In the genomic region with DNA sequence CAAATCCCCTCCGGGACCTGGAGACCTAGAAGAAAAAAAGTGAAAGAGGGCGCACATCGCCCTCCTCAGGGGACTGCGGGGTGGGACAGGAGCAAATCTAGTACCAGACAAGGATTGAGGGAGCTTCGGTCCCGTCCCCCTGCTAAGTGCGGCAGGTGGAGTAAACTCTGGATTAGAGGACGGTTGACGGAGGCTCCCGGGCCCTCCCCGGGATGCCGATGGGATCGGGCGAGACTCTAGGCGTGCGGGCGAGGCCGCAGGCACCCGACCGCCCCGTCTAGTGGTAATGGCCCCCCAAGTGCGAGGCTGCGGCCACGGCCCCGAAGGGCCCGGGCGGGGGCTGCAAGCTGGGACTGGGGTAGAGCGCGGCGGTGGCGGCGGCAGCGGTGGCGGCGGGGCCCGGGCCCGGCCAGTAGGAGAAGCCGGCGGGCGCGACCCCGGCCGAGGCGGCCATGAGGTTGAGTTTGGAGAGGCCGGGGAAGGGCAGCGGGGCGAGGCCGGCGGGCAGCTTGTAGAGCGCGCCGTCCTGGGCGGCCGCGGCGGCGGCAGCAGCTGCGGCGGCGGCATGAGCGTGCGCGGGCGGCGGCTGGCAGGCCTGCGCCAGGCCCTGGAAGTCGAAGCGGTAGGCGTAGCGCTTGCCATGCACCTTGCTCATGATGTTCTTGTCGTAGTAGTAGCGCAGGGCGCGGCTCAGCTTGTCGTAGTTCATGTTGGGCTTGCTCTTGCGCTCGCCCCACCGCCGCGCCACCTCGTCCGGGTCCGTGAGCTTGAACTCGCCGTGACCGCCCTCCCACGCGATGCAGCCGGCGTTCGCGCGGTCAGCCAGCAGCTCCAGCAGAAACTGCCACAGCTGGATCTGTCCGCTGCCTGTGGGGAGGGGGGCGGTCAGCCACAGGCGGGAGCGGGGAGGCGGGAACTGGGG, we compare ENCODE assay signal across 8 cellular contexts. TPM values are rescaled to one million over a fixed set of nuclear protein-coding genes. Genes with fewer than 3 reads are reported as not detected.
DNase-seq lines count a peak whose midpoint lies in the region; ATAC-seq and TF ChIP-seq lines count a peak whose summit lies in the region.

No MANE protein-coding gene starts in this region.

- DNase-seq in CD1c-positive myeloid dendritic cell (ENCODE audit: extremely low spot score) (peak; percentile 59), adipocyte (ENCODE audit: low read depth) (peak; percentile 52), lower lobe of right lung (no peak), transverse colon (peak; percentile 46), lower leg skin (ENCODE audit: low spot score in 2 of 2) (no peak), ecto neural progenitor cell (ENCODE audit: low spot score) (no peak), globus pallidus (ENCODE audit: low spot score) (no peak)

- no peak for TF ChIP-seq RAD21 in Ishikawa (IDR thresholded peaks at IDR 0.05; ENCODE audit: low read depth)

- WGBS in transverse colon (ENCODE audit: low coverage in 1 of 2), 2 donors = 0 to 5% methylated on average over 5 to 87 of the region's 98 CpGs
- WGBS in lower leg skin, 2 donors = 2 to 4% methylated on average over 30 to 56 of the region's 98 CpGs

- H3K4me3 ChIP-seq in adipocyte (ENCODE audit: low read length) (no peak overlapping the region), lower lobe of right lung (peak overlapping the region; percentile 46), transverse colon (peak overlapping the region in 2 of 4 donors; percentile 15 to 39), lower leg skin (ENCODE audit: low read depth, poor library complexity, severe bottlenecking) (no peak overlapping the region)

- H3K9me3 ChIP-seq in adipocyte (ENCODE audit: control insufficient read depth, low read length) (no peaks in the 10 kb centered on the region), lower lobe of right lung (no peaks in the 10 kb centered on the region), transverse colon (no peaks in the 10 kb centered on the region)

- ATAC-seq in lower lobe of right lung = peak; percentile 48 to 49

- intact Hi-C loops in lower lobe of right lung (cut with DNase I) = no loop called here
- intact Hi-C loops in transverse colon (cut with DNase I; ENCODE audit: low total_unique reads) = no loop called here
- intact Hi-C loops in lower leg skin (cut with DNase I; ENCODE audit: low total_unique reads) = no loop called here

- H3K4me1 ChIP-seq in adipocyte (ENCODE audit: control insufficient read depth, insufficient read depth, low read length) (peaks cover 4% of the 10 kb centered on the region), lower lobe of right lung (peaks cover 47% of the 10 kb centered on the region), transverse colon (peaks cover 19 to 51% (median 41%) of the 10 kb centered on the region in 4 donors)

- H3K27ac ChIP-seq in lower lobe of right lung = no peak overlapping the region
- no peak overlapping the region for H3K27ac ChIP-seq in transverse colon

- no peak overlapping the region for H3K9ac ChIP-seq in adipocyte (ENCODE audit: low read length)

- TF ChIP-seq EP300 in Ishikawa (IDR thresholded peaks at IDR 0.05; ENCODE audit: borderline replicate concordance) = no peak
- no peak for TF ChIP-seq EP300 in transverse colon (IDR thresholded peaks at IDR 0.05; ENCODE audit: low read depth)

- in situ Hi-C loops in transverse colon (cut with MboI; ENCODE audit: low pct_ligation_motif_present in 1 of 4, low pct_unique_long_range_greater_than_20kb in 1 of 4, low sequenced_read_pairs in 3 of 4) = no loop called here

- no peaks in the 10 kb centered on the region for H3K36me3 ChIP-seq in adipocyte (ENCODE audit: control insufficient read depth, insufficient read depth, low read length, severe bottlenecking)
- H3K36me3 ChIP-seq in lower lobe of right lung = no peaks in the 10 kb centered on the region
- no peaks in the 10 kb centered on the region for H3K36me3 ChIP-seq in transverse colon

- H3K27me3 ChIP-seq in adipocyte (replicated peaks; ENCODE audit: control insufficient read depth, insufficient read depth, low read length) (peaks cover 62% of the 10 kb centered on the region), lower lobe of right lung (ENCODE audit: low read depth) (peaks cover 93% of the 10 kb centered on the region), transverse colon (peaks cover 98% of the 10 kb centered on the region)

- TF ChIP-seq POLR2A in transverse colon (IDR thresholded peaks at IDR 0.05) = no peak
- no peak for TF ChIP-seq POLR2A in lower leg skin (IDR thresholded peaks at IDR 0.05)

- TF ChIP-seq CTCF in lower lobe of right lung (IDR thresholded peaks at IDR 0.05) (no peak), transverse colon (IDR thresholded peaks at IDR 0.05) (no peak), lower leg skin (IDR thresholded peaks at IDR 0.05) (no peak)

TF ChIP-seq in Ishikawa, 13 proteins besides CTCF, POLR2A, EP300 and RAD21:
- TF ChIP-seq TCF12 (IDR thresholded peaks at IDR 0.05; ENCODE audit: low read depth) = no peak
- peak; percentile 51; the same call in 1 of the 2 replicates for TF ChIP-seq MAX (IDR thresholded peaks at IDR 0.05)
- TF ChIP-seq ZBTB7A (IDR thresholded peaks at IDR 0.05; ENCODE audit: low read depth) = no peak

RNA-seq across cellular contexts. Expression of gene FEV, which starts 3.3 kb away (rescaled TPM):
- not detected for total RNA-seq in lower lobe of right lung
- 1 to 10 TPM in 2 of 4 donors, not detected in 2; 1.9 to 8.2 TPM for total RNA-seq in transverse colon
- total RNA-seq in lower leg skin = not detected

RNA-seq across cellular contexts. Expression of gene CRYBA2, which starts 11.6 kb away (rescaled TPM):
- total RNA-seq in lower lobe of right lung (not detected), transverse colon (1 to 10 TPM in 1 of 4 donors, not detected in 3; 5.6 TPM), lower leg skin (not detected)

RNA-seq across cellular contexts. Expression of gene CDK5R2, which starts 22.2 kb away (rescaled TPM):
- total RNA-seq in lower lobe of right lung (not detected), transverse colon (under 1 TPM in 1 of 4 donors, not detected in 3; 0.41 TPM), lower leg skin (not detected)

RNA-seq across cellular contexts. Expression of gene CFAP65, which starts 59.7 kb away (rescaled TPM):
- total RNA-seq in lower lobe of right lung (7.6 TPM), transverse colon (1 to 10 TPM in 2 of 4 donors, under 1 TPM in 1, not detected in 1; 0.64 to 3.0 (median 1.5) TPM), lower leg skin (not detected)

Comparison
In these comparisons a context has a peak if more than half of its experiments do, and no peak if none do; other contexts are left out.
1. DNase-seq: peak in CD1c-positive myeloid dendritic cell (single experiment), adipocyte (single experiment) and transverse colon (single experiment); none in lower lobe of right lung (single experiment), lower leg skin (0 of 2), ecto neural progenitor cell (single experiment) and globus pallidus (single experiment).